8 cellular contexts compared by ENCODE assay signal in genomic region chr2:100262555-100263320, GRCh38. TPM values are rescaled to one million over a fixed set of nuclear protein-coding genes. Genes with fewer than 3 reads are reported as not detected.
DNase-seq lines count a peak whose midpoint lies in the region; ATAC-seq and TF ChIP-seq lines count a peak whose summit lies in the region.

No MANE protein-coding gene starts in this region.

- TF ChIP-seq CTCF in GM13977 (IDR thresholded peaks at IDR 0.05; ENCODE audit: extremely low read depth, insufficient read depth, missing control alignments), result peak; percentile 84

- peak; percentile 74 for DNase-seq in AG08396 (ENCODE audit: low spot score)
- DNase-seq in GM13977 (ENCODE audit: low spot score), result peak; percentile 71
- DNase-seq in NCI-H128 (lab: John Stamatoyannopoulos, UW; ENCODE audit: unreplicated experiment), result peak; percentile 64
- peak; percentile 63 for DNase-seq in activated CD4-positive, CD25-positive, alpha-beta regulatory T cell treated with anti-CD3 and anti-CD28 coated beads, Interleukin-2, amount 50 U/mL, for 72 hours
- DNase-seq in cerebellum (ENCODE audit: low spot score), result peak; percentile 84
- DNase-seq in left colon, result peak; percentile 39 to 47
- peak; percentile 31 to 50 for DNase-seq in stimulated activated CD4-positive, alpha-beta T cell treated with anti-CD3 and anti-CD28 coated beads, Interleukin-4, amount 100 ng/mL, for 4 hours

- intact Hi-C loops in left colon (cut with DNase I, micrococcal nuclease), result no loop called here

- ATAC-seq in left colon (peak; percentile 37), HG03378 (IDR thresholded peaks at IDR 0.05; ENCODE audit: unreplicated experiment) (no peak)

- in situ Hi-C loops in GM13977 (cut with MboI; ENCODE audit: low pct_unique_long_range_greater_than_20kb, low sequenced_read_pairs, unreplicated experiment), result loop anchor here (10.0 to 25.0 kb wide), 2 partner anchors 122 to 700 kb away; no protein-coding TSS in a partner anchor

RNA-seq across cellular contexts. Expression of gene LONRF2, which starts 59.6 kb away (rescaled TPM):
- 36.1 TPM for total RNA-seq in cerebellum
- total RNA-seq in left colon, result 1 to 10 TPM in 1 of 2 donors, under 1 TPM in 1; 0.21 to 1.6 TPM

Comparison
In these comparisons a context has a peak if more than half of its experiments do, and no peak if none do; other contexts are left out.
1. RNA of gene LONRF2, which starts 59.6 kb away (total RNA-seq): 36.1 TPM in cerebellum (single experiment); 0.21 to 1.6 TPM in left colon; every median in the first group is over 10 times any median in the second.
2. Peak in every context shown above with its lines, with median percentiles within 50 percentile points of each other: DNase-seq.